ENCODE assay signal across 8 cellular contexts in the genomic region with DNA sequence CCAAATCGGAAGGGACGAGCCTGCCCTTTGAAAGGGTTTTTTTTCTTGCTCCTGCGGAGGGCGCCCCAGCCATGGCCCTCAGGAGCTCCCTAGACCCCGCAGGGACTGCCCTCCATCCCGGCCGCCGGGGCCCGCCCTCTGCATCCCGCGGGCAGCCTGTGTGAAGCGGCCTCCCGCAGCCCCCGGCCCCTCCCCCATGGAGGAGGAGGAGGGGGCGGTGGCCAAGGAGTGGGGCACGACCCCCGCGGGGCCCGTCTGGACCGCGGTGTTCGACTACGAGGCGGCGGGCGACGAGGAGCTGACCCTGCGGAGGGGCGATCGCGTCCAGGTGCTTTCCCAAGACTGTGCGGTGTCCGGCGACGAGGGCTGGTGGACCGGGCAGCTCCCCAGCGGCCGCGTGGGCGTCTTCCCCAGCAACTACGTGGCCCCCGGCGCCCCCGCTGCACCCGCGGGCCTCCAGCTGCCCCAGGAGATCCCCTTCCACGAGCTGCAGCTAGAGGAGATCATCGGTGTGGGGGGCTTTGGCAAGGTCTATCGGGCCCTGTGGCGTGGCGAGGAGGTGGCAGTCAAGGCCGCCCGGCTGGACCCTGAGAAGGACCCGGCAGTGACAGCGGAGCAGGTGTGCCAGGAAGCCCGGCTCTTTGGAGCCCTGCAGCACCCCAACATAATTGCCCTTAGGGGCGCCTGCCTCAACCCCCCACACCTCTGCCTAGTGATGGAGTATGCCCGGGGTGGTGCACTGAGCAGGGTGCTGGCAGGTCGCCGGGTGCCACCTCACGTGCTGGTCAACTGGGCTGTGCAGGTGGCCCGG. TPM values are rescaled to one million over a fixed set of nuclear protein-coding genes. Genes with fewer than 3 reads are reported as not detected.
DNase-seq lines count a peak whose midpoint lies in the region; ATAC-seq and TF ChIP-seq lines count a peak whose summit lies in the region.

No MANE protein-coding gene starts in this region.

- no peak for ATAC-seq in CD4-positive, CD25-positive, alpha-beta regulatory T cell (ENCODE audit: low read depth in 2 of 2)
- ATAC-seq in GM19035 (IDR thresholded peaks at IDR 0.05; ENCODE audit: unreplicated experiment) (peak; percentile 16), GM19463 (IDR thresholded peaks at IDR 0.05; ENCODE audit: unreplicated experiment) (no peak)

- H3K4me1 Mint-ChIP-seq in CD4-positive, CD25-positive, alpha-beta regulatory T cell = peaks cover 6 to 46% (median 24%) of the 10 kb centered on the region in 4 donors

- no peak overlapping the region for H3K4me3 ChIP-seq in CD4-positive, CD25-positive, alpha-beta regulatory T cell (ENCODE audit: low read depth, low read length)
- peak overlapping the region; percentile 53 for H3K4me3 ChIP-seq in parathyroid adenoma (ENCODE audit: low read depth, low read length)

- peaks cover 4% of the 10 kb centered on the region for H3K36me3 Mint-ChIP-seq in CD4-positive, CD25-positive, alpha-beta regulatory T cell

- H3K9me3 Mint-ChIP-seq in CD4-positive, CD25-positive, alpha-beta regulatory T cell = no peaks in the 10 kb centered on the region

- H3K79me2 ChIP-seq in parathyroid adenoma = no peaks in the 10 kb centered on the region

- H3K27ac Mint-ChIP-seq in CD4-positive, CD25-positive, alpha-beta regulatory T cell = no peak overlapping the region

- peak overlapping the region; percentile 84 for H2AFZ ChIP-seq in parathyroid adenoma

- peak overlapping the region; percentile 86 for H3K4me2 ChIP-seq in parathyroid adenoma (ENCODE audit: low read length)

- H3K36me3 ChIP-seq in CD4-positive, CD25-positive, alpha-beta regulatory T cell (ENCODE audit: control insufficient read depth, insufficient read depth, low read length) = no peaks in the 10 kb centered on the region
- H3K36me3 ChIP-seq in KOPT-K1 (ENCODE audit: insufficient read depth, low read length) = no peaks in the 10 kb centered on the region
- no peaks in the 10 kb centered on the region for H3K36me3 ChIP-seq in parathyroid adenoma (ENCODE audit: control insufficient read depth, insufficient read depth, low read length)

- peak overlapping the region; percentile 64 to 85 (median 78) for H3K4me3 Mint-ChIP-seq in CD4-positive, CD25-positive, alpha-beta regulatory T cell

- H3K9me3 ChIP-seq in CD4-positive, CD25-positive, alpha-beta regulatory T cell (ENCODE audit: control insufficient read depth in 2 of 2, low read length in 2 of 2) = no peaks in the 10 kb centered on the region
- H3K9me3 ChIP-seq in KOPT-K1 (ENCODE audit: insufficient read depth, low read length, poor library complexity, severe bottlenecking) = no peaks in the 10 kb centered on the region
- H3K9me3 ChIP-seq in parathyroid adenoma (ENCODE audit: control insufficient read depth, low read length) = no peaks in the 10 kb centered on the region

- peak in 2 of 3 donors; percentile 12 to 22 for DNase-seq in CD4-positive, CD25-positive, alpha-beta regulatory T cell
- peak; percentile 31 for DNase-seq in activated T-cell treated with anti-CD3 and anti-CD28 coated beads, Interleukin-2, amount 50 U/mL, for 1 hour
- peak; percentile 10 for DNase-seq in globus pallidus (ENCODE audit: low spot score)
- DNase-seq in stimulated activated naive CD4-positive, alpha-beta T cell treated with Interleukin-2 at 50 U/mL for 16 hours (lab: John Stamatoyannopoulos, UW) = no peak

- no peaks in the 10 kb centered on the region for H3K27me3 Mint-ChIP-seq in CD4-positive, CD25-positive, alpha-beta regulatory T cell

- H3K27me3 ChIP-seq in CD4-positive, CD25-positive, alpha-beta regulatory T cell (ENCODE audit: control insufficient read depth, insufficient read depth, low read length) = no peaks in the 10 kb centered on the region
- H3K27me3 ChIP-seq in parathyroid adenoma (ENCODE audit: control insufficient read depth, insufficient read depth, low read length) = no peaks in the 10 kb centered on the region

- H3K4me1 ChIP-seq in CD4-positive, CD25-positive, alpha-beta regulatory T cell (ENCODE audit: control insufficient read depth, insufficient read depth, low read length, poor library complexity, severe bottlenecking) = peaks cover 22% of the 10 kb centered on the region
- H3K4me1 ChIP-seq in parathyroid adenoma = peaks cover 7% of the 10 kb centered on the region

- no peak for TF ChIP-seq CTCF in parathyroid adenoma (IDR thresholded peaks at IDR 0.05)

- H3K9ac ChIP-seq in parathyroid adenoma = peak overlapping the region; percentile 74

- H3K27ac ChIP-seq in CD4-positive, CD25-positive, alpha-beta regulatory T cell (ENCODE audit: insufficient read depth, low read length, poor library complexity, severe bottlenecking) = no peak overlapping the region
- peak overlapping the region; percentile 59 for H3K27ac ChIP-seq in KOPT-K1 (ENCODE audit: low read depth, low read length, poor library complexity, severe bottlenecking)
- H3K27ac ChIP-seq in parathyroid adenoma = no peak overlapping the region

RNA-seq across cellular contexts. Expression of a gene that starts 0.8 kb away (rescaled TPM):
- total RNA-seq in CD4-positive, CD25-positive, alpha-beta regulatory T cell = 25.8 TPM
- polyA plus RNA-seq in CD4-positive, CD25-positive, alpha-beta regulatory T cell = 1 to 10 TPM in 1 of 4 donors, under 1 TPM in 3; 0.14 to 1.4 (median 0.43) TPM

RNA-seq across cellular contexts. Expression of a gene that starts 26.1 kb away (rescaled TPM):
- total RNA-seq in CD4-positive, CD25-positive, alpha-beta regulatory T cell = not detected
- not detected for polyA plus RNA-seq in CD4-positive, CD25-positive, alpha-beta regulatory T cell

RNA-seq across cellular contexts. Expression of a gene that starts 34.4 kb away (rescaled TPM):
- total RNA-seq in CD4-positive, CD25-positive, alpha-beta regulatory T cell = 1.2 TPM
- polyA plus RNA-seq in CD4-positive, CD25-positive, alpha-beta regulatory T cell = under 1 TPM in 1 of 4 donors, not detected in 3; 0.13 TPM
